ENCODE assay signal across 18 cellular contexts in the genomic region with DNA sequence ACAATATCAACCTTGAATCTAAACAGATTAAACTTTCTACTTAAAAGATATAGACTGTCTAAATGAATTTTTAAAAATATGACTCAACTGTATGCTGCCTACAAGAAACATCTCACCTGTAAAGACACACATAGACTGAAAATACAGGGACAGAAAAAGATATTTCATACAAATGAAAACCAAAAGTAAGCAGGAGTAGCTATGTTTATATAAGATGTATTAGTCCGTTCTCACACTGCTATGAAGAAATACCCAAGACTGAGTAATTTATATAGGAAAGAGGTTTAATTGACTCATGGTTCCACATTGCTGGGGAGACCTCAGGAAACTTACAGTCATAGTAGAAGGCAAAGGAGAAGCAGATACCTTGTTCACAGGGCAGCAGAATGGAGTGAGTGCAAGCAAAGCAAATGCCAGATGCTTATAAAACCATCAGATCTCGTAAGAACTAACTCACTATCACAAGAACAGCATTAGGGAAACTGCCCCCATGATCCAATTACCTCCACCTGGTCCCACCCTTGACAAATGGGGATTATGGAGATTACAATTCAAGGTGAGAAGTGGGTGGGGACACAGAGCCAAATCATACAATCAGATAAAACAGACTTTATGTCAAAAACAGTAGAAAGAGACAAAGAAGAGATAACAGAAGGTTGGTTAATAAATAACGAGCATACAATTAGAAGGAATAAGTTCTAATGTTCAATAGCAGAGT.
DNase-seq lines count a peak whose midpoint lies in the region; ATAC-seq lines count a peak whose summit lies in the region.
"Had no signal": no experiment of that assay in that cellular context is flagged by ENCODE, and none has a peak within 500 bp of the region (broad histone marks: within the 10 kb centered on the region; RNA-seq: fewer than 3 reads in every experiment).

No MANE protein-coding gene starts in this region.

- peaks cover 23% of the 10 kb centered on the region for H3K9me3 Mint-ChIP-seq in activated CD4-positive, alpha-beta T cell treated with anti-CD3 and anti-CD28 coated beads for 36 hours (ENCODE audit: low read depth)
- H3K9me3 Mint-ChIP-seq in activated naive CD4-positive, alpha-beta T cell treated with anti-CD3 and anti-CD28 coated beads for 36 hours = peaks cover 21% of the 10 kb centered on the region
- peaks cover 15% of the 10 kb centered on the region for H3K9me3 Mint-ChIP-seq in activated T-helper 17 cell treated with anti-CD3 and anti-CD28 coated beads, Interleukin-2, amount 50 U/mL, for 72 hours
- peaks cover 25% of the 10 kb centered on the region for H3K9me3 Mint-ChIP-seq in stimulated activated effector memory CD8-positive, alpha-beta T cell treated with anti-CD3 and anti-CD28 coated beads, Interleukin-12 subunit alpha, Interleukin-12 subunit beta, amount 100 ng/mL, for 72 hours

- no peak overlapping the region for H3K4me3 Mint-ChIP-seq in activated CD4-positive, alpha-beta T cell treated with anti-CD3 and anti-CD28 coated beads for 36 hours
- no peak overlapping the region for H3K4me3 Mint-ChIP-seq in activated naive CD4-positive, alpha-beta T cell treated with anti-CD3 and anti-CD28 coated beads for 36 hours
- peak overlapping the region; percentile 49 for H3K4me3 Mint-ChIP-seq in activated T-helper 17 cell treated with anti-CD3 and anti-CD28 coated beads, Interleukin-2, amount 50 U/mL, for 72 hours
- H3K4me3 Mint-ChIP-seq in stimulated activated effector memory CD8-positive, alpha-beta T cell treated with anti-CD3 and anti-CD28 coated beads, Interleukin-12 subunit alpha, Interleukin-12 subunit beta, amount 100 ng/mL, for 72 hours = no peak overlapping the region
- H3K4me3 Mint-ChIP-seq: CD8-positive, alpha-beta T cell; IgD-negative memory B cell had no signal

- H3K36me3 Mint-ChIP-seq in activated CD4-positive, alpha-beta T cell treated with anti-CD3 and anti-CD28 coated beads for 36 hours (ENCODE audit: low read depth) = peaks cover 6% of the 10 kb centered on the region
- H3K36me3 Mint-ChIP-seq in activated naive CD4-positive, alpha-beta T cell treated with anti-CD3 and anti-CD28 coated beads for 36 hours (ENCODE audit: low read depth) = peaks cover 16% of the 10 kb centered on the region
- H3K36me3 Mint-ChIP-seq in activated T-helper 17 cell treated with anti-CD3 and anti-CD28 coated beads, Interleukin-2, amount 50 U/mL, for 72 hours (ENCODE audit: low read depth) = no peaks in the 10 kb centered on the region
- no peaks in the 10 kb centered on the region for H3K36me3 Mint-ChIP-seq in stimulated activated effector memory CD8-positive, alpha-beta T cell treated with anti-CD3 and anti-CD28 coated beads, Interleukin-12 subunit alpha, Interleukin-12 subunit beta, amount 100 ng/mL, for 72 hours

- no peaks in the 10 kb centered on the region for H3K27me3 Mint-ChIP-seq in activated CD4-positive, alpha-beta T cell treated with anti-CD3 and anti-CD28 coated beads for 36 hours
- no peaks in the 10 kb centered on the region for H3K27me3 Mint-ChIP-seq in activated naive CD4-positive, alpha-beta T cell treated with anti-CD3 and anti-CD28 coated beads for 36 hours (ENCODE audit: low read depth)
- H3K27me3 Mint-ChIP-seq in activated T-helper 17 cell treated with anti-CD3 and anti-CD28 coated beads, Interleukin-2, amount 50 U/mL, for 72 hours = no peaks in the 10 kb centered on the region

- DNase-seq in activated CD4-positive, alpha-beta T cell treated with anti-CD3 and anti-CD28 coated beads for 36 hours = no peak
- DNase-seq in activated CD4-positive, alpha-beta T cell treated with anti-CD3 and anti-CD28 coated beads, Interleukin-2, amount 50 U/mL, for 1 hour = no peak
- DNase-seq in activated naive CD4-positive, alpha-beta T cell treated with anti-CD3 and anti-CD28 coated beads for 36 hours = peak; percentile 19
- DNase-seq in activated naive CD4-positive, alpha-beta T cell (lab: John Stamatoyannopoulos, UW) = no peak
- DNase-seq in stimulated activated effector memory CD8-positive, alpha-beta T cell treated with anti-CD3 and anti-CD28 coated beads, Interleukin-12 subunit alpha, Interleukin-12 subunit beta, amount 100 ng/mL, for 72 hours (ENCODE audit: low spot score in 2 of 2) = no peak
- no peak for DNase-seq in NCI-H2029 (lab: John Stamatoyannopoulos, UW)
- no peak for DNase-seq in NCI-H1092 treated with DMSO at 0.1 percent for 48 hours (lab: John Stamatoyannopoulos, UW)
- DNase-seq: AML-193; C1 segment of cervical spinal cord; CD8-positive, alpha-beta T cell; DND-41; H7; NCI-H1694 treated with DMSO at 0.1 percent for 48 hours; NCI-H2107; NCI-H446 treated with DMSO at 0.1 percent for 48 hours; Peyer's patch had no signal

- H3K27ac Mint-ChIP-seq in activated CD4-positive, alpha-beta T cell treated with anti-CD3 and anti-CD28 coated beads for 36 hours = peak overlapping the region; percentile 32
- peak overlapping the region; percentile 18 for H3K27ac Mint-ChIP-seq in activated naive CD4-positive, alpha-beta T cell treated with anti-CD3 and anti-CD28 coated beads for 36 hours
- H3K27ac Mint-ChIP-seq in activated T-helper 17 cell treated with anti-CD3 and anti-CD28 coated beads, Interleukin-2, amount 50 U/mL, for 72 hours = peak overlapping the region; percentile 87
- no peak overlapping the region for H3K27ac Mint-ChIP-seq in stimulated activated effector memory CD8-positive, alpha-beta T cell treated with anti-CD3 and anti-CD28 coated beads, Interleukin-12 subunit alpha, Interleukin-12 subunit beta, amount 100 ng/mL, for 72 hours
- H3K27ac Mint-ChIP-seq: CD8-positive, alpha-beta T cell; IgD-negative memory B cell had no signal

- H3K4me1 Mint-ChIP-seq in activated CD4-positive, alpha-beta T cell treated with anti-CD3 and anti-CD28 coated beads for 36 hours = peaks cover 10% of the 10 kb centered on the region
- peaks cover 8% of the 10 kb centered on the region for H3K4me1 Mint-ChIP-seq in activated naive CD4-positive, alpha-beta T cell treated with anti-CD3 and anti-CD28 coated beads for 36 hours (ENCODE audit: low read depth)
- H3K4me1 Mint-ChIP-seq in activated T-helper 17 cell treated with anti-CD3 and anti-CD28 coated beads, Interleukin-2, amount 50 U/mL, for 72 hours = peaks cover 13% of the 10 kb centered on the region
- peaks cover 12% of the 10 kb centered on the region for H3K4me1 Mint-ChIP-seq in stimulated activated effector memory CD8-positive, alpha-beta T cell treated with anti-CD3 and anti-CD28 coated beads, Interleukin-12 subunit alpha, Interleukin-12 subunit beta, amount 100 ng/mL, for 72 hours
- H3K4me1 Mint-ChIP-seq: IgD-negative memory B cell had no signal

- POLR2A ChIA-PET in activated CD4-positive, alpha-beta T cell treated with anti-CD3 and anti-CD28 coated beads for 36 hours (lab: Charles Lee) = no interaction called here

- intact Hi-C loops in activated CD4-positive, alpha-beta T cell treated with anti-CD3 and anti-CD28 coated beads for 36 hours (cut with DNase I, micrococcal nuclease) = loop anchor here in 1 of 2 experiments (1.0 kb wide), 1 partner anchor 92 kb away; no protein-coding TSS in a partner anchor
- intact Hi-C loops in activated naive CD4-positive, alpha-beta T cell treated with anti-CD3 and anti-CD28 coated beads for 36 hours (cut with micrococcal nuclease) = loop anchor here (1.0 to 2.0 kb wide), 6 partner anchors 9 to 215 kb away; a partner anchor contains a TSS

- ATAC-seq in activated CD4-positive, alpha-beta T cell treated with anti-CD3 and anti-CD28 coated beads for 36 hours = peak; percentile 88
- peak; percentile 94 for ATAC-seq in activated T-helper 17 cell treated with anti-CD3 and anti-CD28 coated beads, Interleukin-2, amount 50 U/mL, for 72 hours (replicated peaks)
- ATAC-seq in stimulated activated effector memory CD8-positive, alpha-beta T cell treated with anti-CD3 and anti-CD28 coated beads, Interleukin-12 subunit alpha, Interleukin-12 subunit beta, amount 100 ng/mL, for 72 hours = peak; percentile 91
- ATAC-seq: CD8-positive, alpha-beta T cell had no signal

- CTCF ChIA-PET in activated CD4-positive, alpha-beta T cell treated with anti-CD3 and anti-CD28 coated beads for 36 hours (lab: Charles Lee) = interaction anchor here (0.6 to 1.5 kb wide), 2 partner anchors 218 to 661 kb away, joined by 4 read pairs; no protein-coding TSS in a partner anchor
- CTCF ChIA-PET in activated naive CD4-positive, alpha-beta T cell treated with anti-CD3 and anti-CD28 coated beads for 36 hours (lab: Charles Lee) = interaction anchor here (0.5 kb wide), 1 partner anchor 122 kb away, joined by 3 read pairs; no protein-coding TSS in a partner anchor
